8 cellular contexts compared by ENCODE assay signal in genomic region chr1:116372651-116373444, GRCh38. TPM values are rescaled to one million over a fixed set of nuclear protein-coding genes. Genes with fewer than 3 reads are reported as not detected.
A peak's percentile ranks its signal among the peaks of the same experiment; 100 is the strongest.
DNase-seq lines count a peak whose midpoint lies in the region; ATAC-seq and TF ChIP-seq lines count a peak whose summit lies in the region.

Gene ATP1A1 (plus strand): TSS chr1:116373244. CDS start chr1:116373512, 268 bp downstream.

- H2AFZ ChIP-seq in osteoblast (ENCODE audit: low read length) = peak within 1 kb of the TSS; percentile 92

- H3K9me3 Mint-ChIP-seq in activated naive CD8-positive, alpha-beta T cell (ENCODE audit: low read depth) = no peaks in the 10 kb centered on the region

- H3K27ac Mint-ChIP-seq in activated naive CD8-positive, alpha-beta T cell = peak within 1 kb of the TSS; percentile 94

- H3K4me1 ChIP-seq in osteoblast (ENCODE audit: insufficient read depth, low read length) = peaks cover 45% of the 10 kb centered on the region
- peaks cover 33% of the 10 kb centered on the region for H3K4me1 ChIP-seq in testis

- H3K4me3 ChIP-seq in osteoblast (ENCODE audit: insufficient read depth, low read length) (peak within 1 kb of the TSS; percentile 81), testis (peak within 1 kb of the TSS; percentile 98 to 99)

- no peaks in the 10 kb centered on the region for H4K20me1 ChIP-seq in osteoblast (ENCODE audit: insufficient read depth, low read length)

- no peaks in the 10 kb centered on the region for H3K36me3 Mint-ChIP-seq in activated naive CD8-positive, alpha-beta T cell

- peak; percentile 70 for ATAC-seq in HG02759 (IDR thresholded peaks at IDR 0.05; ENCODE audit: unreplicated experiment)

- intact Hi-C loops in testis (cut with DNase I; ENCODE audit: low total_unique reads) = no loop called here

- H3K4me3 Mint-ChIP-seq in activated naive CD8-positive, alpha-beta T cell = peak within 1 kb of the TSS; percentile 96

- TF ChIP-seq POLR2A in testis (IDR thresholded peaks at IDR 0.05) = peak; percentile 97

- H3K9me3 ChIP-seq in osteoblast (ENCODE audit: low read depth, low read length) = no peaks in the 10 kb centered on the region
- no peaks in the 10 kb centered on the region for H3K9me3 ChIP-seq in testis

- H3K27me3 ChIP-seq in osteoblast (ENCODE audit: insufficient read depth, low read length) (peaks cover 17% of the 10 kb centered on the region), testis (no peaks in the 10 kb centered on the region)

- no peaks in the 10 kb centered on the region for H3K27me3 Mint-ChIP-seq in activated naive CD8-positive, alpha-beta T cell

- DNase-seq in NCI-H1105 treated with DMSO at 0.1 percent for 48 hours (lab: John Stamatoyannopoulos, UW) = peak; percentile 79
- peak; percentile 92 for DNase-seq in SKM-1 treated with dmso at 0.1 percent for 144 hours (lab: John Stamatoyannopoulos, UW; ENCODE audit: unreplicated experiment)
- peak; percentile 93 for DNase-seq in glomerular visceral epithelial cell (ENCODE audit: extremely low spot score)
- DNase-seq in osteoblast (ENCODE audit: insufficient read length, low spot score, missing footprints) = peak; percentile 96
- DNase-seq in testis = peak; percentile 99

- H3K4me1 Mint-ChIP-seq in activated naive CD8-positive, alpha-beta T cell (ENCODE audit: low read depth) = peaks cover 40% of the 10 kb centered on the region

- 0% methylated on average over 65 of the region's 81 CpGs; no CpG with 5 or more reads in 1 of the 2 donors for WGBS in testis, 2 donors

- H3K27ac ChIP-seq in osteoblast (ENCODE audit: low read depth, low read length) = peak within 1 kb of the TSS; percentile 99
- peak within 1 kb of the TSS; percentile 95 to 97 for H3K27ac ChIP-seq in testis

- TF ChIP-seq CTCF in GM12873 (IDR thresholded peaks at IDR 0.05; ENCODE audit: insufficient read depth, low read depth, low read length, missing control alignments) (peak; percentile 14), osteoblast (IDR thresholded peaks at IDR 0.05; ENCODE audit: extremely low read depth, low read depth, low read length) (no peak), testis (IDR thresholded peaks at IDR 0.05) (peak in 1 of 3 experiments; percentile 15)

- H3K4me2 ChIP-seq in osteoblast (ENCODE audit: insufficient read depth, low read length) = peak within 1 kb of the TSS; percentile 82

- peaks cover 28% of the 10 kb centered on the region for H3K79me2 ChIP-seq in osteoblast (ENCODE audit: insufficient read depth, low read length)

- H3K36me3 ChIP-seq in osteoblast (ENCODE audit: insufficient read depth, low read length) = no peaks in the 10 kb centered on the region
- no peaks in the 10 kb centered on the region for H3K36me3 ChIP-seq in testis (ENCODE audit: low read depth, missing control alignments)

RNA-seq across cellular contexts. Expression of gene ATP1A1, which starts in this region (rescaled TPM):
- total RNA-seq in osteoblast = 120 and 122 TPM in 2 replicates
- total RNA-seq in testis = 100 to 1,000 TPM; 444 to 561 TPM
- polyA plus RNA-seq in testis (ENCODE audit: insufficient read depth, low read depth, low replicate concordance) = 394 TPM

Comparison
In these comparisons a context has a peak if more than half of its experiments do, and no peak if none do; other contexts are left out.
1. Peak in every context shown above with its lines: DNase-seq, ATAC-seq, H3K4me3 ChIP-seq and H3K27ac ChIP-seq.